In the genomic region with DNA sequence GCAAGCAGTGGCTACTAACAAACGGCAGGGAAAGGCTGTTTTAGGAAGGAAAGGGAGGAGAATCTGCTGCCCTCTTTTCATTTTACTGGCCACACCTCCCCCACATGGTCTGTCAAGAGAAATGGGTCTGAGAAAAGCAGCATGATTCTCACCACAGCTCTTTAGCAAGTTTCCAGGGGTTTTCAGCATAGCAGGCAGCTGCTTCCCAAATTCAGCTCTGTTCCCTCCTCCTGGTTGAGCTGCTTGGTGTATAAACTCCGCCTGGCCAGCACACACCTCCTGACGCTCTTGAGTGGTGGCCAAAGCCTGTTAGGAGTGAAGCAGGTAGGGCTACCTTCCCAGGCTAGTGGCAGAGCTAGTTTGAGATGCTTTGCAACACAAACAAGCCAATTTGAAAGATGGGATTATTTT, we compare ENCODE assay signal across 10 cellular contexts.
DNase-seq lines count a peak whose midpoint lies in the region; ATAC-seq and TF ChIP-seq lines count a peak whose summit lies in the region.
"Had no signal": no experiment of that assay in that cellular context is flagged by ENCODE, and none has a peak within 500 bp of the region (broad histone marks: within the 10 kb centered on the region; RNA-seq: fewer than 3 reads in every experiment).

No MANE protein-coding gene starts in this region.

- no peak for TF ChIP-seq CTCF in OCI-LY7 (conservative IDR thresholded peaks at IDR 0.05; ENCODE audit: low read length)
- TF ChIP-seq CTCF in foreskin fibroblast (IDR thresholded peaks at IDR 0.05; ENCODE audit: low read depth, low read length), result no peak
- TF ChIP-seq CTCF in ovary (IDR thresholded peaks at IDR 0.05), result no peak

- no peak overlapping the region for H2AFZ ChIP-seq in OCI-LY7 (ENCODE audit: low read length)

- H3K4me3 ChIP-seq in OCI-LY7 (ENCODE audit: low read depth, low read length, poor library complexity, severe bottlenecking) (no peak overlapping the region), foreskin fibroblast (ENCODE audit: low read depth in 1 of 2, low read length in 2 of 2) (peak overlapping the region; percentile 2 to 37), ovary (peak overlapping the region; percentile 36)

- TF ChIP-seq EP300 in ovary (IDR thresholded peaks at IDR 0.05), result no peak

- intact Hi-C loops in OCI-LY7 (cut with micrococcal nuclease; ENCODE audit: unreplicated experiment), result loop anchor here (5.0 to 10.0 kb wide), 2 partner anchors 432 to 860 kb away; no protein-coding TSS in a partner anchor
- intact Hi-C loops in ovary (cut with DNase I), result loop anchor here in 1 of 4 donors (2.0 to 10.0 kb wide), 2 partner anchors 16 to 430 kb away; no protein-coding TSS in a partner anchor

- H3K27ac ChIP-seq in OCI-LY7 (ENCODE audit: low read depth, low read length, poor library complexity, severe bottlenecking) (no peak overlapping the region), ovary (peak overlapping the region in 1 of 2 donors; percentile 39)

- H3K4me2 ChIP-seq in OCI-LY7 (ENCODE audit: low read length), result peak overlapping the region; percentile 39; the same call in 1 of the 2 replicates

- TF ChIP-seq POLR2A in ovary (IDR thresholded peaks at IDR 0.05), result no peak

- H4K20me1 ChIP-seq in OCI-LY7 (ENCODE audit: insufficient read depth, low read length), result no peaks in the 10 kb centered on the region

- no peak for ATAC-seq in HG03039 (IDR thresholded peaks at IDR 0.05; ENCODE audit: unreplicated experiment)

- DNase-seq in D341Med (ENCODE audit: low spot score) (peak; percentile 25), OCI-LY7 (ENCODE audit: low spot score) (no peak), foreskin fibroblast (peak in 1 of 2 donors; percentile 5), ovary (peak in 4 of 5 donors; percentile 13 to 35 (median 25)), NOMO-1 treated with DMSO at 0.1 percent for 48 hours (lab: John Stamatoyannopoulos, UW; ENCODE audit: unreplicated experiment) (no peak), LoVo (ENCODE audit: low spot score) (no peak)
- DNase-seq in activated CD4-positive, CD25-positive, alpha-beta regulatory T cell treated with anti-CD3 and anti-CD28 coated beads, Interleukin-2, amount 50 U/mL, for 72 hours, result no peak
- DNase-seq: activated naive CD8-positive, alpha-beta T cell treated with anti-CD3 and anti-CD28 coated beads for 36 hours; stimulated activated CD4-positive, alpha-beta T cell treated with anti-CD3 and anti-CD28 coated beads, Interleukin-15, amount 100 ng/mL, for 24 hours had no signal

- H3K36me3 ChIP-seq in OCI-LY7 (ENCODE audit: insufficient read depth, low read length), result no peaks in the 10 kb centered on the region
- no peaks in the 10 kb centered on the region for H3K36me3 ChIP-seq in ovary

- CTCF ChIA-PET in OCI-LY7 (lab: Charles Lee; ENCODE audit: unreplicated experiment), result interaction anchor here (1.0 kb wide), 1 partner anchor 949 kb away, joined by 3 read pairs; no protein-coding TSS in a partner anchor

- 0% methylated on average over 3 of the region's 3 CpGs for WGBS in ovary, 3 donors

- H3K27me3 ChIP-seq in ovary, result no peaks in the 10 kb centered on the region

- no TSS peak for BruUV-seq in OCI-LY7 (replicated peaks; lab: Mats Ljungman, UMichigan)

- H3K79me2 ChIP-seq in OCI-LY7 (ENCODE audit: insufficient read depth, low read depth, low read length), result no peaks in the 10 kb centered on the region

- no peaks in the 10 kb centered on the region for H3K4me1 ChIP-seq in OCI-LY7 (ENCODE audit: insufficient read depth, low read length, poor library complexity, severe bottlenecking)
- H3K4me1 ChIP-seq in ovary (ENCODE audit: insufficient read depth), result no peaks in the 10 kb centered on the region

- POLR2A ChIA-PET in OCI-LY7 (lab: Charles Lee), result interaction anchor here (1.7 kb wide), 1 partner anchor 17 kb away, joined by 4 read pairs; no protein-coding TSS in a partner anchor

- H3K9me3 ChIP-seq in OCI-LY7 (ENCODE audit: low read length), result no peaks in the 10 kb centered on the region
- no peaks in the 10 kb centered on the region for H3K9me3 ChIP-seq in ovary

- no peaks in the 10 kb centered on the region for H3K9me2 ChIP-seq in OCI-LY7 (ENCODE audit: insufficient read depth, low read length)

Comparison
In these comparisons a context has a peak if more than half of its experiments do, and no peak if none do; other contexts are left out.
1. DNase-seq: peak in D341Med (single experiment) and ovary (4 of 5); none in OCI-LY7 (single experiment), NOMO-1 treated with DMSO at 0.1 percent for 48 hours (single experiment), activated CD4-positive, CD25-positive, alpha-beta regulatory T cell treated with anti-CD3 and anti-CD28 coated beads, Interleukin-2, amount 50 U/mL, for 72 hours (single experiment) and LoVo (single experiment).